8 cellular contexts compared by ENCODE assay signal in the genomic region with DNA sequence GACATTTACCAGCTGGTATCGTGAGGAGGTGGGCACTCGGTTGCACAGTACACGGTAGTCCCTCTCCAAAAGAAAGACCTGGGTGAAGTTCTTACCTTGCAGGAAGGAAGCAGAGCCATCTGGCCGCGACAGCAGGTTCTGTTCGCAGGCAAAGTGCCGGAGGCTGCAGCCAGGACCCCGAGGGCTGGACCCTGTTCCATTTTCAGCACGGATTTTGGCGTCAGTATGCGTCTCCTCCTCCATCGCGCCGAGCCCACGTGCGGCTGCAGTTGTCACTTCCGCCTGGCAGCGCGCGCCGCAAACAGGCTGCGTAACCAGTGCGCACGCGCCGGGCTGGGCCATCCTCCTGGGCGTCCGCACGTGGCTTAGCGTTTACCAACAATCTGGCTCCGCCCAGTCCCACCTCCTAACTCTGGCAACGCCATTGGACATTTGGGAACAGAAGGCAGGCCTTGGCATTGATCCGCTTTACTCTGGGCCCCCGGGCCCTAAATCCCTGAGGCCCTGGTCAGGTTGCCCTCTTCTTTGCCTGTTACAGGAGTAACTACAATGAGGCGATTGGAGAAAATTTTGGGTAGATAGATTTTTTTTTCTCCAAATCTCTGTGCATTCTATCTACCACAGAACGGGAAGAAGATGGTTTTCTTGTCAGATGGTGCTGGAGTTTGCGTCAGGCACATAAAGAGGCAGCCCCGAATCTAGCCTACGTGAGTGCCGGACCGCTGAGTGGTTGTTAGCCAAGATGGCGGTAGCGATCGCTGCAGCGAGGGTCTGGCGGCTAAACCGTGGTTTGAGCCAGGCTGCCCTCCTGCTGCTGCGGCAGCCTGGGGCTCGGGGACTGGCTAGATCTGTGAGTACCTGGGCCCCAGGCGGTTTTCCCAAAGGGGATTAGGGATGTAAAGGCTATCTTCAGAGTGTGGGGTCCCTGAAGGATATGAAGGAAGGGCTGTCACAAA. TPM values are rescaled to one million over a fixed set of nuclear protein-coding genes. Genes with fewer than 3 reads are reported as not detected.
DNase-seq lines count a peak whose midpoint lies in the region; ATAC-seq and TF ChIP-seq lines count a peak whose summit lies in the region.

A gene (plus strand): TSS at position 733 of the 956 bp plus-strand sequence. CDS start 10 bp downstream, at position 743.
A gene (minus strand): TSS at position 274 of the 956 bp plus-strand sequence. CDS start 31 bp downstream, at position 243.

- no peaks in the 10 kb centered on the region for H3K36me3 Mint-ChIP-seq in activated CD4-positive, alpha-beta T cell treated with anti-CD3 and anti-CD28 coated beads, Interleukin-2, amount 10 ng/mL, durations not matched to agents 7 days and 5 days (ENCODE audit: low read depth)

- no peaks in the 10 kb centered on the region for H3K27me3 Mint-ChIP-seq in activated CD4-positive, alpha-beta T cell treated with anti-CD3 and anti-CD28 coated beads, Interleukin-2, amount 10 ng/mL, durations not matched to agents 7 days and 5 days

- H3K4me2 ChIP-seq in BLaER1, result peak within 1 kb of the TSS; percentile 88

- peak within 1 kb of the TSS; percentile 97 for H3K9ac ChIP-seq in BLaER1

- H3K9me3 ChIP-seq in BLaER1, result no peaks in the 10 kb centered on the region

- no peak for TF ChIP-seq CTCF in coronary artery (IDR thresholded peaks at IDR 0.05)

- DNase-seq in NCI-H69 (lab: John Stamatoyannopoulos, UW) (peak; percentile 100), coronary artery (ENCODE audit: low spot score) (peak; percentile 99)
- peak; percentile 100 for DNase-seq in activated CD4-positive, alpha-beta T cell treated with anti-CD3 and anti-CD28 coated beads, Interleukin-2, amount 10 ng/mL, durations not matched to agents 7 days and 5 days
- DNase-seq in stimulated activated CD4-positive, alpha-beta T cell treated with anti-CD3 and anti-CD28 coated beads, Interleukin-1b, Interleukin-23, amount 100 ng/mL, for 4 hours (ENCODE audit: low read depth in 2 of 2), result peak; percentile 97 to 98

- H3K27me3 ChIP-seq in BLaER1 (no peaks in the 10 kb centered on the region), layer of hippocampus (ENCODE audit: control insufficient read depth, insufficient read depth, low read length) (no peaks in the 10 kb centered on the region)

- peak within 1 kb of the TSS; percentile 100 for H3K27ac Mint-ChIP-seq in activated CD4-positive, alpha-beta T cell treated with anti-CD3 and anti-CD28 coated beads, Interleukin-2, amount 10 ng/mL, durations not matched to agents 7 days and 5 days

- H3K4me1 ChIP-seq in BLaER1, result peaks cover 44% of the 10 kb centered on the region

- H3K4me3 Mint-ChIP-seq in activated CD4-positive, alpha-beta T cell treated with anti-CD3 and anti-CD28 coated beads, Interleukin-2, amount 10 ng/mL, durations not matched to agents 7 days and 5 days, result peak within 1 kb of the TSS; percentile 99

- CTCF ChIA-PET in activated CD4-positive, alpha-beta T cell treated with anti-CD3 and anti-CD28 coated beads, Interleukin-2, amount 10 ng/mL, durations not matched to agents 7 days and 5 days (lab: Charles Lee), result no interaction called here

- H3K4me1 Mint-ChIP-seq in activated CD4-positive, alpha-beta T cell treated with anti-CD3 and anti-CD28 coated beads, Interleukin-2, amount 10 ng/mL, durations not matched to agents 7 days and 5 days, result peaks cover 31% of the 10 kb centered on the region

- H3K4me3 ChIP-seq in BLaER1 (peak within 1 kb of the TSS; percentile 93), coronary artery (peak within 1 kb of the TSS; percentile 79)

- peaks cover 29% of the 10 kb centered on the region; the same call in 1 of the 2 replicates for H4K20me1 ChIP-seq in BLaER1

- H3K36me3 ChIP-seq in BLaER1, result peaks cover 34% of the 10 kb centered on the region

- ATAC-seq in GM19328 (IDR thresholded peaks at IDR 0.05; ENCODE audit: unreplicated experiment) (peak; percentile 77), HG03520 (IDR thresholded peaks at IDR 0.05; ENCODE audit: unreplicated experiment) (peak; percentile 75)

- H3K9me3 Mint-ChIP-seq in activated CD4-positive, alpha-beta T cell treated with anti-CD3 and anti-CD28 coated beads, Interleukin-2, amount 10 ng/mL, durations not matched to agents 7 days and 5 days, result no peaks in the 10 kb centered on the region

- peak within 1 kb of the TSS; percentile 96 for H3K27ac ChIP-seq in BLaER1
- peak within 1 kb of the TSS; percentile 72 to 80 for H3K27ac ChIP-seq in coronary artery
- H3K27ac ChIP-seq in layer of hippocampus (ENCODE audit: low read depth, low read length), result peak within 1 kb of the TSS; percentile 96

- POLR2A ChIA-PET in activated CD4-positive, alpha-beta T cell treated with anti-CD3 and anti-CD28 coated beads, Interleukin-2, amount 10 ng/mL, durations not matched to agents 7 days and 5 days (lab: Charles Lee), result interaction anchor here (0.8 kb wide), 1 partner anchor 33 kb away, joined by 4 read pairs; a partner anchor contains a TSS

RNA-seq across cellular contexts. Expression of the first gene that starts in this region (rescaled TPM):
- total RNA-seq in activated CD4-positive, alpha-beta T cell treated with anti-CD3 and anti-CD28 coated beads, Interleukin-2, amount 10 ng/mL, durations not matched to agents 7 days and 5 days, result 10 to 100 TPM; 12.7 TPM

RNA-seq across cellular contexts. Expression of the second gene that starts in this region (rescaled TPM):
- 10 to 100 TPM; 21.1 to 26.9 TPM for total RNA-seq in activated CD4-positive, alpha-beta T cell treated with anti-CD3 and anti-CD28 coated beads, Interleukin-2, amount 10 ng/mL, durations not matched to agents 7 days and 5 days

Comparison
In these comparisons a context has a peak if more than half of its experiments do, and no peak if none do; other contexts are left out.
1. Peak in every context shown above with its lines: DNase-seq, ATAC-seq, H3K4me3 ChIP-seq and H3K27ac ChIP-seq.